Comparison of ENCODE assay signal across 23 cellular contexts in the genomic region with DNA sequence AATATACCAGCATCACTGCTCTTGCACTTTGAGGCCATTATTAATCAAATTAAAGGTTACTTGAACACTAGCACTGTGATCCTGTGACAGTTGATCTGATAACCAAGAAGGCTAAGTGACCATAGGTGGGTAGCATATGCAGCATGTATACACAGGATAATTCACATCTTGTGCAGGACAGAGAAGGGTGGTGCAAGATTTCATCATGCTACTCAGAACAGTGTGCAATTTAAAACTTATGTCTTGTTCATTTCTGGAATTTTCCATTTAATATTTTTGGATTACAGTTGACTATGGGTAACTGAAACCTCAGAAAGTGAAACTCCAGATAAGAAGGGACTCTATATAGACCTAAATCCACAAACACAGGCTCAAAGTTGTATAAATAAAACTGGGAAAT.
"Had no signal": no experiment of that assay in that cellular context is flagged by ENCODE, and none has a peak within 500 bp of the region (broad histone marks: within the 10 kb centered on the region; RNA-seq: fewer than 3 reads in every experiment).

No MANE protein-coding gene starts in this region.

- ATAC-seq: gastroesophageal sphincter; left cardiac atrium; naive thymus-derived CD4-positive, alpha-beta T cell; sciatic nerve; stimulated activated naive B cell treated with anti-CD40 and anti-IgM and Interleukin-4, amounts not matched to agents 10 μg/mL and 1 μg/mL and 100 μg/mL, for 72 hours had no signal

- DNase-seq: effector CD8-positive, alpha-beta T cell; foreskin fibroblast; glutamatergic neuron; kidney; left cardiac atrium; mesendoderm; naive thymus-derived CD4-positive, alpha-beta T cell; nephron progenitor cell; spleen; stimulated activated CD4-positive, alpha-beta T cell treated with anti-CD3 and anti-CD28 coated beads, Interleukin-15, amount 100 ng/mL, for 24 hours; stimulated activated CD4-positive, alpha-beta T cell treated with anti-CD3 and anti-CD28 coated beads, Interleukin-1b, Interleukin-23, amount 100 ng/mL, for 48 hours; stimulated activated CD4-positive, alpha-beta T cell treated with anti-CD3 and anti-CD28 coated beads, Interleukin-4, amount 100 ng/mL, for 4 hours; stimulated activated naive B cell treated with anti-CD40 and anti-IgM and Interleukin-4, amounts not matched to agents 10 μg/mL and 1 μg/mL and 100 μg/mL, for 72 hours; stomach; substantia nigra had no signal

- H3K9ac ChIP-seq: parathyroid adenoma had no signal

- H3K36me3 Mint-ChIP-seq: naive thymus-derived CD4-positive, alpha-beta T cell; stimulated activated naive B cell treated with anti-CD40 and anti-IgM and Interleukin-4, amounts not matched to agents 10 μg/mL and 1 μg/mL and 100 μg/mL, for 72 hours had no signal

- H3K79me2 ChIP-seq: parathyroid adenoma had no signal

- H2AFZ ChIP-seq: parathyroid adenoma had no signal

- H3K27ac ChIP-seq: coronary artery, gastroesophageal sphincter, parathyroid adenoma, prostate gland, spleen, stomach, thoracic aorta had no signal

- H3K9me3 ChIP-seq: gastroesophageal sphincter, prostate gland, thoracic aorta, transverse colon had no signal

- H3K4me3 Mint-ChIP-seq: naive thymus-derived CD4-positive, alpha-beta T cell; nephron progenitor cell; stimulated activated naive B cell treated with anti-CD40 and anti-IgM and Interleukin-4, amounts not matched to agents 10 μg/mL and 1 μg/mL and 100 μg/mL, for 72 hours had no signal

- H3K4me3 ChIP-seq: coronary artery, gastroesophageal sphincter, prostate gland, spleen, stomach, thoracic aorta, transverse colon had no signal

- H3K36me3 ChIP-seq: gastroesophageal sphincter, prostate gland, spleen, stomach, thoracic aorta had no signal

- H3K4me1 Mint-ChIP-seq: nephron progenitor cell; stimulated activated naive B cell treated with anti-CD40 and anti-IgM and Interleukin-4, amounts not matched to agents 10 μg/mL and 1 μg/mL and 100 μg/mL, for 72 hours had no signal

- H3K27ac Mint-ChIP-seq: naive thymus-derived CD4-positive, alpha-beta T cell; nephron progenitor cell; stimulated activated naive B cell treated with anti-CD40 and anti-IgM and Interleukin-4, amounts not matched to agents 10 μg/mL and 1 μg/mL and 100 μg/mL, for 72 hours had no signal

- FAIRE-seq: kidney, urothelium cell line had no signal

- H3K27me3 ChIP-seq: gastroesophageal sphincter, spleen, stomach, transverse colon had no signal

- H3K4me1 ChIP-seq: gastroesophageal sphincter, parathyroid adenoma, prostate gland, spleen, stomach had no signal

- H3K27me3 Mint-ChIP-seq: stimulated activated naive B cell treated with anti-CD40 and anti-IgM and Interleukin-4, amounts not matched to agents 10 μg/mL and 1 μg/mL and 100 μg/mL, for 72 hours had no signal
